ENCODE assay signal across 8 cellular contexts in the genomic region with DNA sequence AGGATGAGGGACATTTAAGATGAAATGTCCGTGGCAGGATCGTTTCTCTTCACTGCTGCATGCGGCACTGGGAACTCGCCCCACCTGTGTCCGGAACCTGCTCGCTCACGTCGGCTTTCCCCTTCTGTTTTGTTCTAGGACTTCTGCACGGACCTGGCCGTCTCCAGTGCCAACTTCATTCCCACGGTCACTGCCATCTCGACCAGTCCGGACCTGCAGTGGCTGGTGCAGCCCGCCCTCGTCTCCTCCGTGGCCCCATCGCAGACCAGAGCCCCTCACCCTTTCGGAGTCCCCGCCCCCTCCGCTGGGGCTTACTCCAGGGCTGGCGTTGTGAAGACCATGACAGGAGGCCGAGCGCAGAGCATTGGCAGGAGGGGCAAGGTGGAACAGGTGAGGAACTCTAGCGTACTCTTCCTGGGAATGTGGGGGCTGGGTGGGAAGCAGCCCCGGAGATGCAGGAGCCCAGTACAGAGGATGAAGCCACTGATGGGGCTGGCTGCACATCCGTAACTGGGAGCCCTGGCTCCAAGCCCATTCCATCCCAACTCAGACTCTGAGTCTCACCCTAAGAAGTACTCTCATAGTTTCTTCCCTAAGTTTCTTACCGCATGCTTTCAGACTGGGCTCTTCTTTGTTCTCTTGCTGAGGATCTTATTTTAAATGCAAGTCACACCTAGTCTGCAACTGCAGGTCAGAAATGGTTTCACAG. TPM values are rescaled to one million over a fixed set of nuclear protein-coding genes. Genes with fewer than 3 reads are reported as not detected.
DNase-seq lines count a peak whose midpoint lies in the region; ATAC-seq and TF ChIP-seq lines count a peak whose summit lies in the region.

No MANE protein-coding gene starts in this region.

- no TSS peak for BruUV-seq in A673 (replicated peaks; lab: Mats Ljungman, UMichigan)

- peaks cover 20% of the 10 kb centered on the region for H3K36me3 ChIP-seq in A673 (ENCODE audit: insufficient read depth, low read length, poor library complexity, severe bottlenecking)
- no peaks in the 10 kb centered on the region for H3K36me3 ChIP-seq in MG63
- H3K36me3 ChIP-seq in lower lobe of right lung = peaks cover 20% of the 10 kb centered on the region
- H3K36me3 ChIP-seq in upper lobe of left lung = peaks cover 6 to 31% (median 21%) of the 10 kb centered on the region in 4 donors

- H3K36me3 Mint-ChIP-seq in chondrocyte (ENCODE audit: low read depth) = peaks cover 19% of the 10 kb centered on the region

- peak overlapping the region; percentile 77 for H3K4me3 ChIP-seq in A673 (ENCODE audit: low read depth, low read length, poor library complexity, severe bottlenecking)
- peak overlapping the region; percentile 59 for H3K4me3 ChIP-seq in MG63
- peak overlapping the region; percentile 90 for H3K4me3 ChIP-seq in lower lobe of right lung
- H3K4me3 ChIP-seq in upper lobe of left lung = peak overlapping the region; percentile 70 to 92 (median 78)

- H3K27ac ChIP-seq in A673 (ENCODE audit: low read depth, low read length, poor library complexity, severe bottlenecking) = no peak overlapping the region
- peak overlapping the region; percentile 100 for H3K27ac ChIP-seq in lower lobe of right lung
- H3K27ac ChIP-seq in upper lobe of left lung = peak overlapping the region; percentile 96 to 99 (median 98)

- TF ChIP-seq CTCF in A673 (conservative IDR thresholded peaks at IDR 0.05; ENCODE audit: low read depth, low read length) (no peak), chondrocyte (IDR thresholded peaks at IDR 0.05) (no peak), lower lobe of right lung (IDR thresholded peaks at IDR 0.05) (no peak), upper lobe of left lung (IDR thresholded peaks at IDR 0.05) (no peak), GM20000 (IDR thresholded peaks at IDR 0.05; ENCODE audit: extremely low read depth, missing control alignments) (no peak)

- DNase-seq in A673 (ENCODE audit: low spot score) (no peak), MG63 (no peak), chondrocyte (ENCODE audit: low spot score) (no peak), lower lobe of right lung (peak; percentile 67), upper lobe of left lung (peak in 1 of 2 donors; percentile 89), T1000 (lab: John Stamatoyannopoulos, UW) (no peak), ecto neural progenitor cell (ENCODE audit: low spot score) (no peak), GM20000 (ENCODE audit: low spot score) (no peak)

- peak overlapping the region; percentile 79 for H3K4me3 Mint-ChIP-seq in chondrocyte (ENCODE audit: unreplicated experiment)

- no peaks in the 10 kb centered on the region for H3K27me3 Mint-ChIP-seq in chondrocyte (ENCODE audit: low read depth)

- H3K9me3 Mint-ChIP-seq in chondrocyte (ENCODE audit: low read depth) = no peaks in the 10 kb centered on the region

- POLR2A ChIA-PET in A673 (lab: Charles Lee; ENCODE audit: low non-redundant PET) = interaction anchor here (0.8 kb wide), 1 partner anchor 14 kb away, joined by 4 read pairs; no protein-coding TSS in a partner anchor

- ATAC-seq in lower lobe of right lung (no peak), upper lobe of left lung (ENCODE audit: low FRiP score in 2 of 2) (no peak)

- no peaks in the 10 kb centered on the region for H3K27me3 ChIP-seq in A673 (replicated peaks; ENCODE audit: insufficient read depth, low read depth, low read length, poor library complexity)
- H3K27me3 ChIP-seq in MG63 = no peaks in the 10 kb centered on the region
- H3K27me3 ChIP-seq in lower lobe of right lung (ENCODE audit: low read depth) = no peaks in the 10 kb centered on the region
- no peaks in the 10 kb centered on the region for H3K27me3 ChIP-seq in upper lobe of left lung

- peaks cover 43% of the 10 kb centered on the region for H3K4me1 Mint-ChIP-seq in chondrocyte (ENCODE audit: low read depth)

- H3K4me1 ChIP-seq in A673 (ENCODE audit: insufficient read depth, low read length, poor library complexity, severe bottlenecking) (peaks cover 15% of the 10 kb centered on the region), lower lobe of right lung (peaks cover 54% of the 10 kb centered on the region), upper lobe of left lung (peaks cover 32 to 54% (median 36%) of the 10 kb centered on the region in 4 donors)

- H3K9me3 ChIP-seq in A673 (ENCODE audit: low read depth, low read length, poor library complexity, severe bottlenecking) (no peaks in the 10 kb centered on the region), MG63 (no peaks in the 10 kb centered on the region), lower lobe of right lung (no peaks in the 10 kb centered on the region), upper lobe of left lung (no peaks in the 10 kb centered on the region)

- intact Hi-C loops in A673 (cut with micrococcal nuclease; ENCODE audit: unreplicated experiment) (no loop called here), lower lobe of right lung (cut with DNase I) (no loop called here)

- peak in 1 of 4 donors; percentile 49 for TF ChIP-seq POLR2A in upper lobe of left lung (IDR thresholded peaks at IDR 0.05)

- 24 to 27% methylated on average over 14 to 27 of the region's 27 CpGs for WGBS in upper lobe of left lung, 2 donors

- no peak for TF ChIP-seq EP300 in upper lobe of left lung (IDR thresholded peaks at IDR 0.05)

- H3K27ac Mint-ChIP-seq in chondrocyte (ENCODE audit: unreplicated experiment) = peak overlapping the region; percentile 99

- CTCF ChIA-PET in A673 (lab: Charles Lee) = no interaction called here

RNA-seq across cellular contexts. Expression of a gene that starts 1.3 kb away (rescaled TPM):
- 10.2 and 13.7 TPM in 2 replicates for total RNA-seq in A673 (2021)
- total RNA-seq in MG63 (2014; rRNA removed; shearing (Covaris generic); ENCODE audit: low replicate concordance) = 1.1 and 6.6 TPM in 2 replicates
- total RNA-seq in chondrocyte = 116 to 175 TPM (median 152 TPM) in 3 replicates
- 302 TPM for total RNA-seq in lower lobe of right lung
- 1,000 to 10,000 TPM in 1 of 6 donors, 100 to 1,000 TPM in 5; 386 to 1,146 (median 633) TPM for total RNA-seq in upper lobe of left lung
